Comparison of ENCODE assay signal across 23 cellular contexts in the genomic region with DNA sequence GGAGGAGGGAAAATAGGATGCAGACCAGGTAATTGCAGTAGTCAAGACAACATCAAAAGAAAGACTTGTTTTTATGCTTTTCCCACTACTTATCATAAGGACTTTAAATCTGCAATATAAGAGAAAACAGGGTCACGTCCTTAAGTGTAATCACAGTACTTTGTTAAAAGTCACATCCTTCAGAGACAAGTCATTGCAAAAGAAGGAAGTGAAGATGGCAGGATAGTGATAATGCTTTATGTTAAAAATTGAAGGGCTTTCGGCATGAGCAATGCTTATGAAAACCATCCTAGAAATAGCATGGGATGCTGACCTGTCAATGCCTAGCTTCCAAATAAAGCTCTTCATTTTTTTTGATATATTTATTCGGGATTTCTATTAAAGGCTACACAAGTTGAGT.
DNase-seq lines count a peak whose midpoint lies in the region; ATAC-seq, FAIRE-seq and TF ChIP-seq lines count a peak whose summit lies in the region.
"Had no signal": no experiment of that assay in that cellular context is flagged by ENCODE, and none has a peak within 500 bp of the region (broad histone marks: within the 10 kb centered on the region; RNA-seq: fewer than 3 reads in every experiment).

No MANE protein-coding gene starts in this region.

- POLR2A ChIA-PET in GM12878 (lab: Charles Lee) = no interaction called here

- H2AFZ ChIP-seq in GM12878 (ENCODE audit: control insufficient read depth, low read depth, low read length) = no peak overlapping the region
- H2AFZ ChIP-seq: GM23338 had no signal

- no peak for TF ChIP-seq CTCF in GM12865 (IDR thresholded peaks at IDR 0.05; ENCODE audit: insufficient read depth, low read depth, low read length, missing control alignments)
- no peak for TF ChIP-seq CTCF in GM12878 (IDR thresholded peaks at IDR 0.05 in 2 of 3, conservative IDR thresholded peaks at IDR 0.05 in 1 of 3; ENCODE audit: control insufficient read depth in 2 of 3, extremely low read depth in 1 of 3, insufficient read depth in 1 of 3, low read depth in 3 of 3, low read length in 3 of 3)
- TF ChIP-seq CTCF in adrenal gland (IDR thresholded peaks at IDR 0.05) = no peak

- no peak for TF ChIP-seq POLR2A in GM12878 (IDR thresholded peaks at IDR 0.05; ENCODE audit: low read depth, low read length)
- no peak for TF ChIP-seq POLR2A in adrenal gland (IDR thresholded peaks at IDR 0.05)

- WGBS in GM12878 (ENCODE audit: insufficient coverage, insufficient replicate concordance, low lambda C conversion rate, missing lambda C conversion rate) = 25% methylated on average over 3 of the region's 3 CpGs
- 83 to 91% (median 88%) methylated on average over 3 of the region's 3 CpGs for WGBS in adrenal gland, 4 donors

- no peak overlapping the region for H3K4me2 ChIP-seq in GM12878 (ENCODE audit: control insufficient read depth, insufficient read depth)
- H3K4me2 ChIP-seq: A549; BLaER1 treated with 17β-estradiol and CSF1 and Interleukin-3, amounts not matched to agents 10 nM and 100 nM; GM23338 had no signal

- SMC1A ChIA-PET in GM12878 (lab: Charles Lee; ENCODE audit: uncharacterized antibody, unreplicated experiment) = no interaction called here

- H4K20me1 ChIP-seq in GM12878 (ENCODE audit: control insufficient read depth, insufficient read depth) = no peaks in the 10 kb centered on the region
- H4K20me1 ChIP-seq: BLaER1 treated with 17β-estradiol and CSF1 and Interleukin-3, amounts not matched to agents 10 nM and 100 nM had no signal

- H3K27ac ChIP-seq in GM12878 (ENCODE audit: control insufficient read depth, insufficient read depth) = no peak overlapping the region
- H3K27ac ChIP-seq in adrenal gland = no peak overlapping the region
- H3K27ac ChIP-seq: A549; BLaER1 treated with 17β-estradiol and CSF1 and Interleukin-3, amounts not matched to agents 10 nM and 100 nM had no signal

- intact Hi-C loops in GM12878 (cut with micrococcal nuclease; ENCODE audit: unreplicated experiment) (no loop called here), adrenal gland (cut with DNase I) (no loop called here)

- no peak for FAIRE-seq in GM12878 (lab: Jason Lieb, UNC)
- FAIRE-seq: A549, D721Med, G401.6 had no signal

- CTCF ChIA-PET in GM12878 (lab: Yijun Ruan, JAX) = no interaction called here

- no peak for TF ChIP-seq EP300 in GM12878 (IDR thresholded peaks at IDR 0.05; ENCODE audit: borderline replicate concordance in 1 of 2, control insufficient read depth in 1 of 2, low read depth in 2 of 2, low read length in 2 of 2)

- no peak for TF ChIP-seq RAD21 in GM12878 (IDR thresholded peaks at IDR 0.05; ENCODE audit: insufficient read depth, low read depth, low read length)

- no peaks in the 10 kb centered on the region for H3K9me3 ChIP-seq in GM12878 (replicated peaks; ENCODE audit: control insufficient read depth, insufficient read depth, low read length)
- H3K9me3 ChIP-seq in adrenal gland (replicated peaks in 1 of 3) = no peaks in the 10 kb centered on the region
- H3K9me3 ChIP-seq: A549; BE2C; BLaER1 treated with 17β-estradiol and CSF1 and Interleukin-3, amounts not matched to agents 10 nM and 100 nM had no signal

- no peaks in the 10 kb centered on the region for H3K79me2 ChIP-seq in GM12878 (ENCODE audit: control insufficient read depth, insufficient read depth, low read length)

- BruUV-seq in GM12878 (replicated peaks; lab: Mats Ljungman, UMichigan) = no TSS peak

- RAD21 ChIA-PET in GM12878 (lab: Charles Lee; ENCODE audit: unreplicated experiment) = no interaction called here

- no peak overlapping the region for H3K4me3 ChIP-seq in GM12865 (ENCODE audit: low read depth, low read length)
- H3K4me3 ChIP-seq in GM12878 = no peak overlapping the region
- no peak overlapping the region for H3K4me3 ChIP-seq in adrenal gland
- H3K4me3 ChIP-seq: A549; BLaER1 treated with 17β-estradiol and CSF1 and Interleukin-3, amounts not matched to agents 10 nM and 100 nM; GM23338 had no signal

- peak; percentile 53 for ATAC-seq in HG02610 (IDR thresholded peaks at IDR 0.05; ENCODE audit: unreplicated experiment)
- ATAC-seq in GM12878 = no peak
- ATAC-seq: A549, GM23338, HCT116 had no signal

- peaks cover 0 to 6% of the 10 kb centered on the region in 2 experiments; a peak in 1 of 4 replicates for H3K27me3 ChIP-seq in GM12878 (replicated peaks in 1 of 2; ENCODE audit: control insufficient read depth in 2 of 2, insufficient read depth in 2 of 2, low read length in 1 of 2)
- H3K27me3 ChIP-seq in adrenal gland = no peaks in the 10 kb centered on the region
- H3K27me3 ChIP-seq: BE2C; BLaER1 treated with 17β-estradiol and CSF1 and Interleukin-3, amounts not matched to agents 10 nM and 100 nM had no signal

- H3K4me1 ChIP-seq in GM12878 (ENCODE audit: control insufficient read depth, insufficient read depth, low read length) (no peaks in the 10 kb centered on the region), adrenal gland (replicated peaks in 1 of 2) (no peaks in the 10 kb centered on the region)
- H3K4me1 ChIP-seq: A549; BLaER1 treated with 17β-estradiol and CSF1 and Interleukin-3, amounts not matched to agents 10 nM and 100 nM had no signal

- H3K36me3 ChIP-seq in GM12878 (ENCODE audit: control insufficient read depth in 2 of 2, insufficient read depth in 2 of 2, low read length in 1 of 2) = no peaks in the 10 kb centered on the region
- H3K36me3 ChIP-seq in adrenal gland (replicated peaks in 1 of 2) = no peaks in the 10 kb centered on the region
- H3K36me3 ChIP-seq: BE2C; BLaER1 treated with 17β-estradiol and CSF1 and Interleukin-3, amounts not matched to agents 10 nM and 100 nM had no signal

- H3K9ac ChIP-seq in GM12878 (ENCODE audit: control insufficient read depth, insufficient read depth, low read length) = no peak overlapping the region
- H3K9ac ChIP-seq: BLaER1 treated with 17β-estradiol and CSF1 and Interleukin-3, amounts not matched to agents 10 nM and 100 nM had no signal

- in situ Hi-C loops in GM12878 (cut with MboI) = no loop called here

- peak; percentile 18 for DNase-seq in EH (ENCODE audit: low read depth)
- peak; percentile 24 for DNase-seq in GM12865 (ENCODE audit: low read depth)
- DNase-seq in GM12878 (ENCODE audit: low read depth, low spot score) = no peak
- DNase-seq in adrenal gland = no peak
- DNase-seq in nucleus accumbens (lab: John Stamatoyannopoulos, UW) = no peak
- no peak for DNase-seq in KG1 (lab: John Stamatoyannopoulos, UW)
- DNase-seq: 8988T; ACHN; AML-193; BE2C; CD4-positive, alpha-beta T cell; CD8-positive, alpha-beta memory T cell; DMS 273 treated with DMSO at 0.1 percent for 48 hours; DMS53; DMS79 treated with DMSO at 0.1 percent for 48 hours; H9 had no signal

TF ChIP-seq in GM12878, 131 proteins besides CTCF, POLR2A, EP300 and RAD21:
- TF ChIP-seq SPI1 (IDR thresholded peaks at IDR 0.05; ENCODE audit: borderline replicate concordance, insufficient read depth, low read depth, low read length) (peak; percentile 38; the same call in 1 of the 2 replicates), ETV6 (conservative IDR thresholded peaks at IDR 0.05 in 1 of 2, IDR thresholded peaks at IDR 0.05 in 1 of 2; ENCODE audit: borderline replicate concordance in 1 of 2, low read depth in 1 of 2) (no peak)

Comparison
In these comparisons a context has a peak if more than half of its experiments do, and no peak if none do; other contexts are left out.
1. DNase-seq: peak in EH (single experiment) and GM12865 (single experiment); none in GM12878 (single experiment), adrenal gland (0 of 7), nucleus accumbens (0 of 56) and KG1 (single experiment).